In genomic region chr2:26805241-26805676, GRCh38 we compare ENCODE assay signal across 18 cellular contexts. TPM values are rescaled to one million over a fixed set of nuclear protein-coding genes. Genes with fewer than 3 reads are reported as not detected.
DNase-seq lines count a peak whose midpoint lies in the region; ATAC-seq and TF ChIP-seq lines count a peak whose summit lies in the region.
"Had no signal": no experiment of that assay in that cellular context is flagged by ENCODE, and none has a peak within 500 bp of the region (broad histone marks: within the 10 kb centered on the region; RNA-seq: fewer than 3 reads in every experiment).

No MANE protein-coding gene starts in this region.

- H2AFZ ChIP-seq in fibroblast of lung (ENCODE audit: low read length) = no peak overlapping the region

- no peak overlapping the region for H3K4me2 ChIP-seq in fibroblast of lung (ENCODE audit: extremely low read depth, insufficient read depth, low read length)

- no peaks in the 10 kb centered on the region for H4K20me1 ChIP-seq in fibroblast of lung (ENCODE audit: control insufficient read depth, extremely low read depth, insufficient read depth, low read length)

- peaks cover 13% of the 10 kb centered on the region for H3K4me1 ChIP-seq in SJSA1 (replicated peaks)
- no peaks in the 10 kb centered on the region for H3K4me1 ChIP-seq in fibroblast of lung (ENCODE audit: control insufficient read depth, extremely low read depth, insufficient read depth, low read length)
- H3K4me1 ChIP-seq: esophagus muscularis mucosa, tibial nerve had no signal

- no peaks in the 10 kb centered on the region for H3K27me3 Mint-ChIP-seq in activated naive CD8-positive, alpha-beta T cell treated with anti-CD3 and anti-CD28 coated beads, Interleukin-2, amount 50 U/mL, for 24 hours
- H3K27me3 Mint-ChIP-seq in activated naive CD8-positive, alpha-beta T cell treated with anti-CD3 and anti-CD28 coated beads for 36 hours = no peaks in the 10 kb centered on the region

- H3K27ac Mint-ChIP-seq in activated naive CD8-positive, alpha-beta T cell treated with anti-CD3 and anti-CD28 coated beads, Interleukin-2, amount 50 U/mL, for 24 hours = no peak overlapping the region
- no peak overlapping the region for H3K27ac Mint-ChIP-seq in activated naive CD8-positive, alpha-beta T cell treated with anti-CD3 and anti-CD28 coated beads for 36 hours
- H3K27ac Mint-ChIP-seq: naive thymus-derived CD4-positive, alpha-beta T cell had no signal

- peaks cover 16% of the 10 kb centered on the region for H3K36me3 ChIP-seq in SJSA1
- no peaks in the 10 kb centered on the region for H3K36me3 ChIP-seq in fibroblast of lung (ENCODE audit: control insufficient read depth, insufficient read depth, low read length)
- H3K36me3 ChIP-seq: esophagus muscularis mucosa, tibial nerve had no signal

- no peak for DNase-seq in activated naive CD8-positive, alpha-beta T cell treated with anti-CD3 and anti-CD28 coated beads, Interleukin-2, amount 50 U/mL, for 24 hours
- DNase-seq in activated naive CD8-positive, alpha-beta T cell treated with anti-CD3 and anti-CD28 coated beads for 36 hours = no peak
- peak; percentile 54 to 60 for DNase-seq in SJSA1 (ENCODE audit: low read depth in 1 of 2, low spot score in 2 of 2)
- peak; percentile 57 to 81 for DNase-seq in fibroblast of lung (ENCODE audit: low read depth in 2 of 2)
- DNase-seq in stromal cell of bone marrow (ENCODE audit: low read depth) = peak; percentile 63
- DNase-seq in NCI-H1417 (lab: John Stamatoyannopoulos, UW) = no peak
- DNase-seq: activated T-cell treated with anti-CD3 and anti-CD28 coated beads, Interleukin-2, amount 50 U/mL, for 4 hours; central memory CD4-positive, alpha-beta T cell; naive thymus-derived CD4-positive, alpha-beta T cell; NCI-H1048; NCI-H524 treated with DMSO at 0.1 percent for 48 hours; SHP77; WERI-Rb-1 had no signal

- H3K4me3 ChIP-seq in SJSA1 (no peak overlapping the region), fibroblast of lung (replicated peaks in 1 of 4; ENCODE audit: control extremely low read depth in 1 of 4, insufficient read depth in 1 of 4, low read depth in 3 of 4, low read length in 4 of 4) (no peak overlapping the region)
- H3K4me3 ChIP-seq: esophagus muscularis mucosa, skin epidermis, tibial nerve had no signal

- peak; percentile 20 for ATAC-seq in activated naive CD8-positive, alpha-beta T cell treated with anti-CD3 and anti-CD28 coated beads, Interleukin-2, amount 50 U/mL, for 24 hours
- no peak for ATAC-seq in GM21723 (IDR thresholded peaks at IDR 0.05; ENCODE audit: unreplicated experiment)
- no peak for ATAC-seq in HG02571 (IDR thresholded peaks at IDR 0.05; ENCODE audit: unreplicated experiment)
- ATAC-seq: activated T-cell treated with anti-CD3 and anti-CD28 coated beads, Interleukin-2, amount 50 U/mL, for 4 hours; naive thymus-derived CD4-positive, alpha-beta T cell had no signal

- H3K27me3 ChIP-seq in SJSA1 (replicated peaks) (no peaks in the 10 kb centered on the region), fibroblast of lung (ENCODE audit: control insufficient read depth, insufficient read depth, low read length) (no peaks in the 10 kb centered on the region)
- H3K27me3 ChIP-seq: esophagus muscularis mucosa, tibial nerve had no signal

- no peak overlapping the region for H3K9ac ChIP-seq in fibroblast of lung (ENCODE audit: insufficient read depth, low read length)

- no peaks in the 10 kb centered on the region for H3K9me3 Mint-ChIP-seq in activated naive CD8-positive, alpha-beta T cell treated with anti-CD3 and anti-CD28 coated beads, Interleukin-2, amount 50 U/mL, for 24 hours
- H3K9me3 Mint-ChIP-seq in activated naive CD8-positive, alpha-beta T cell treated with anti-CD3 and anti-CD28 coated beads for 36 hours = no peaks in the 10 kb centered on the region
- H3K9me3 Mint-ChIP-seq: activated T-cell treated with anti-CD3 and anti-CD28 coated beads, Interleukin-2, amount 50 U/mL, for 4 hours; naive thymus-derived CD4-positive, alpha-beta T cell had no signal

- H3K9me3 ChIP-seq in SJSA1 (replicated peaks) (no peaks in the 10 kb centered on the region), fibroblast of lung (ENCODE audit: control insufficient read depth, insufficient read depth, low read depth, low read length) (no peaks in the 10 kb centered on the region)
- H3K9me3 ChIP-seq: esophagus muscularis mucosa, tibial nerve had no signal

- H3K4me1 Mint-ChIP-seq in activated naive CD8-positive, alpha-beta T cell treated with anti-CD3 and anti-CD28 coated beads, Interleukin-2, amount 50 U/mL, for 24 hours = peaks cover 12% of the 10 kb centered on the region
- H3K4me1 Mint-ChIP-seq in activated naive CD8-positive, alpha-beta T cell treated with anti-CD3 and anti-CD28 coated beads for 36 hours = peaks cover 11% of the 10 kb centered on the region

- no peaks in the 10 kb centered on the region for H3K79me2 ChIP-seq in fibroblast of lung (ENCODE audit: control insufficient read depth, insufficient read depth, low read length)

- TF ChIP-seq CTCF in fibroblast of lung (conservative IDR thresholded peaks at IDR 0.05 in 1 of 2, IDR thresholded peaks at IDR 0.05 in 1 of 2; ENCODE audit: low read depth in 1 of 2, low read length in 2 of 2) = no peak

- H3K27ac ChIP-seq in SJSA1 = no peak overlapping the region; the same call in 1 of the 2 replicates
- no peak overlapping the region for H3K27ac ChIP-seq in fibroblast of lung (ENCODE audit: insufficient read depth, low read length)
- H3K27ac ChIP-seq: esophagus muscularis mucosa, skin epidermis, tibial nerve, WERI-Rb-1 had no signal

- peaks cover 2% of the 10 kb centered on the region for H3K36me3 Mint-ChIP-seq in activated naive CD8-positive, alpha-beta T cell treated with anti-CD3 and anti-CD28 coated beads, Interleukin-2, amount 50 U/mL, for 24 hours (ENCODE audit: low read depth)
- no peaks in the 10 kb centered on the region for H3K36me3 Mint-ChIP-seq in activated naive CD8-positive, alpha-beta T cell treated with anti-CD3 and anti-CD28 coated beads for 36 hours

- H3K4me3 Mint-ChIP-seq in activated naive CD8-positive, alpha-beta T cell treated with anti-CD3 and anti-CD28 coated beads, Interleukin-2, amount 50 U/mL, for 24 hours = no peak overlapping the region
- no peak overlapping the region for H3K4me3 Mint-ChIP-seq in activated naive CD8-positive, alpha-beta T cell treated with anti-CD3 and anti-CD28 coated beads for 36 hours
- H3K4me3 Mint-ChIP-seq: activated T-cell treated with anti-CD3 and anti-CD28 coated beads, Interleukin-2, amount 50 U/mL, for 4 hours; naive thymus-derived CD4-positive, alpha-beta T cell had no signal

RNA-seq across cellular contexts. Expression of gene CENPA, which starts 19.4 kb away (rescaled TPM):
- total RNA-seq in activated naive CD8-positive, alpha-beta T cell treated with anti-CD3 and anti-CD28 coated beads for 36 hours = 10 to 100 TPM; 33.6 to 34.4 TPM
- 17.9 and 42.8 TPM in 2 replicates for total RNA-seq in SJSA1 (2014; rRNA removed; shearing (Covaris generic))
- 1.8 and 9.7 TPM in 2 replicates for total RNA-seq in fibroblast of lung
- 6.1 and 21.2 TPM in 2 replicates for polyA plus RNA-seq in fibroblast of lung
- polyA plus RNA-seq in fibroblast of lung (2012) = 4.5 and 15.8 TPM in 2 replicates
- 3.1 and 13.3 TPM in 2 replicates for polyA minus RNA-seq in fibroblast of lung (ENCODE audit: low replicate concordance)
- polyA plus RNA-seq: naive thymus-derived CD4-positive, alpha-beta T cell had no signal

RNA-seq across cellular contexts. Expression of gene SLC35F6, which starts 41.2 kb away (rescaled TPM):
- 1 to 10 TPM; 6.3 TPM for total RNA-seq in activated naive CD8-positive, alpha-beta T cell treated with anti-CD3 and anti-CD28 coated beads for 36 hours
- total RNA-seq in SJSA1 (2014; rRNA removed; shearing (Covaris generic)) = 35.9 and 55.2 TPM in 2 replicates
- 61.4 and 65.5 TPM in 2 replicates for total RNA-seq in fibroblast of lung
- polyA plus RNA-seq in fibroblast of lung = 35.2 and 50.0 TPM in 2 replicates
- polyA plus RNA-seq in fibroblast of lung (2012) = 32.6 and 38.7 TPM in 2 replicates
- 148 and 156 TPM in 2 replicates for polyA minus RNA-seq in fibroblast of lung (ENCODE audit: low replicate concordance)

RNA-seq across cellular contexts. Expression of gene DPYSL5, which starts 42.7 kb away (rescaled TPM):
- total RNA-seq in activated naive CD8-positive, alpha-beta T cell treated with anti-CD3 and anti-CD28 coated beads for 36 hours = not detected
- total RNA-seq in SJSA1 (2014; rRNA removed; shearing (Covaris generic)) = not detected in 2 replicates
- not detected in 2 replicates for total RNA-seq in fibroblast of lung
- not detected in 2 replicates for polyA plus RNA-seq in fibroblast of lung
- not detected in 2 replicates for polyA plus RNA-seq in fibroblast of lung (2012)
- not detected in 2 replicates for polyA minus RNA-seq in fibroblast of lung (ENCODE audit: low replicate concordance)
- total RNA-seq: activated T-cell treated with anti-CD3 and anti-CD28 coated beads, Interleukin-2, amount 50 U/mL, for 4 hours; naive thymus-derived CD4-positive, alpha-beta T cell; tibial nerve had no signal
- polyA plus RNA-seq: naive thymus-derived CD4-positive, alpha-beta T cell had no signal

Comparison
In these comparisons a context has a peak if more than half of its experiments do, and no peak if none do; other contexts are left out.
1. DNase-seq: peak in SJSA1 (2 of 2), fibroblast of lung (2 of 2) and stromal cell of bone marrow (single experiment); none in activated naive CD8-positive, alpha-beta T cell treated with anti-CD3 and anti-CD28 coated beads, Interleukin-2, amount 50 U/mL, for 24 hours (single experiment), activated naive CD8-positive, alpha-beta T cell treated with anti-CD3 and anti-CD28 coated beads for 36 hours (single experiment) and NCI-H1417 (0 of 3).